In genomic region chr15:77696006-77696631, GRCh38 we compare ENCODE assay signal across 11 cellular contexts.
A peak's percentile ranks its signal among the peaks of the same experiment; 100 is the strongest.
DNase-seq lines count a peak whose midpoint lies in the region; ATAC-seq, FAIRE-seq and TF ChIP-seq lines count a peak whose summit lies in the region.
"Had no signal": no experiment of that assay in that cellular context is flagged by ENCODE, and none has a peak within 500 bp of the region (broad histone marks: within the 10 kb centered on the region; RNA-seq: fewer than 3 reads in every experiment).

No MANE protein-coding gene starts in this region.

- no peak for FAIRE-seq in RCC 7860 (lab: Jason Lieb, UNC)
- FAIRE-seq: H1, HepG2 had no signal

- peak; percentile 26 for DNase-seq in left cardiac atrium
- no peak for DNase-seq in left ventricle myocardium inferior
- peak; percentile 50 for DNase-seq in NCI-H2196 (lab: John Stamatoyannopoulos, UW; ENCODE audit: unreplicated experiment)
- peak; percentile 24 for DNase-seq in WERI-Rb-1
- no peak for DNase-seq in RCC 7860 (ENCODE audit: low spot score)
- DNase-seq in brain microvascular endothelial cell: no peak
- DNase-seq: CD8-positive, alpha-beta T cell; NCI-H1436 treated with DMSO at 0.1 percent for 48 hours had no signal

- H3K27me3 ChIP-seq in left ventricle myocardium inferior (ENCODE audit: low read depth) (peaks cover 72% of the 10 kb centered on the region), WERI-Rb-1 (ENCODE audit: insufficient read depth, low read depth, severe bottlenecking) (no peaks in the 10 kb centered on the region), brain microvascular endothelial cell (replicated peaks) (peaks cover 12% of the 10 kb centered on the region)

- no peak for TF ChIP-seq CTCF in left ventricle myocardium inferior (IDR thresholded peaks at IDR 0.05; ENCODE audit: borderline replicate concordance)
- TF ChIP-seq CTCF in WERI-Rb-1 (IDR thresholded peaks at IDR 0.05; ENCODE audit: low read depth, low read length): no peak
- no peak for TF ChIP-seq CTCF in brain microvascular endothelial cell (IDR thresholded peaks at IDR 0.05; ENCODE audit: low read depth, low read length, missing control alignments)

- H3K4me3 ChIP-seq in left ventricle myocardium inferior: no peak overlapping the region
- H3K4me3 ChIP-seq in WERI-Rb-1 (ENCODE audit: low read depth, low read length): no peak overlapping the region
- no peak overlapping the region for H3K4me3 ChIP-seq in brain microvascular endothelial cell (ENCODE audit: low read depth, low read length)

- intact Hi-C loops in left cardiac atrium (cut with DNase I) (no loop called here), left ventricle myocardium inferior (cut with micrococcal nuclease) (no loop called here)

- in situ Hi-C loops in brain microvascular endothelial cell (cut with HindIII; ENCODE audit: low pct_ligation_motif_present, low sequenced_read_pairs): no loop called here

- H3K9me3 ChIP-seq in left ventricle myocardium inferior (replicated peaks) (no peaks in the 10 kb centered on the region), WERI-Rb-1 (ENCODE audit: severe bottlenecking) (no peaks in the 10 kb centered on the region)

- peak in 1 of 2 donors; percentile 67 for ATAC-seq in left cardiac atrium
- ATAC-seq: CD8-positive, alpha-beta T cell; HepG2 had no signal

- no peak overlapping the region for H3K27ac ChIP-seq in left ventricle myocardium inferior (replicated peaks)
- no peak overlapping the region for H3K27ac ChIP-seq in WERI-Rb-1
- H3K27ac ChIP-seq in temporal lobe (ENCODE audit: low read depth, low read length): peak overlapping the region; percentile 44
- no peak overlapping the region for H3K27ac ChIP-seq in brain microvascular endothelial cell

- H3K36me3 ChIP-seq in left ventricle myocardium inferior (no peaks in the 10 kb centered on the region), WERI-Rb-1 (no peaks in the 10 kb centered on the region), brain microvascular endothelial cell (replicated peaks) (no peaks in the 10 kb centered on the region)

- peaks cover 12% of the 10 kb centered on the region for H3K4me1 ChIP-seq in left ventricle myocardium inferior

Comparison
In these comparisons a context has a peak if more than half of its experiments do, and no peak if none do; other contexts are left out.
1. DNase-seq: peak in left cardiac atrium (single experiment), NCI-H2196 (single experiment) and WERI-Rb-1 (single experiment); none in left ventricle myocardium inferior (single experiment), RCC 7860 (single experiment) and brain microvascular endothelial cell (single experiment).